In genomic region chr1:223243441-223244050, GRCh38 we compare ENCODE assay signal across 32 cellular contexts.
"Had no signal": no experiment of that assay in that cellular context is flagged by ENCODE, and none has a peak within 500 bp of the region (broad histone marks: within the 10 kb centered on the region; RNA-seq: fewer than 3 reads in every experiment).

No MANE protein-coding gene starts in this region.

- H3K4me1 Mint-ChIP-seq: activated B cell treated with CpG ODN at 0.5 μM for 24 hours; stimulated activated naive B cell treated with anti-CD40 and anti-IgM and Interleukin-4, amounts not matched to agents 10 μg/mL and 1 μg/mL and 100 μg/mL, for 72 hours had no signal

- H3K36me3 ChIP-seq: heart right ventricle, lower lobe of right lung, neutrophil, pancreas, prostate gland, sigmoid colon, stomach, thyroid gland, upper lobe of left lung had no signal

- H3K27ac Mint-ChIP-seq: activated B cell treated with CpG ODN at 0.5 μM for 24 hours; activated naive CD4-positive, alpha-beta T cell treated with anti-CD3 and anti-CD28 coated beads, Interleukin-2, amount 10 ng/mL, durations not matched to agents 7 days and 5 days; activated T-helper 1 cell treated with anti-CD3 and anti-CD28 coated beads, Interleukin-12 subunit alpha, Interleukin-12 subunit beta, Interleukin-2, Interleukin-4 antibody, amounts not matched to agents 30 ng/mL and 10 ng/mL and 1 ng/mL, durations not matched to agents 14 hours and 24 hours and 36 hours; stimulated activated naive B cell treated with anti-CD40 and anti-IgM and Interleukin-4, amounts not matched to agents 10 μg/mL and 1 μg/mL and 100 μg/mL, for 72 hours had no signal

- ATAC-seq: heart right ventricle, left lobe of liver, lower lobe of right lung, mucosa of descending colon, pancreas had no signal

- H3K4me1 ChIP-seq: heart right ventricle, lower lobe of right lung, prostate gland, sigmoid colon, stomach, thyroid gland, upper lobe of left lung had no signal

- H3K27me3 ChIP-seq: esophagus squamous epithelium, heart right ventricle, neutrophil, pancreas, sigmoid colon, stomach, thyroid gland, upper lobe of left lung had no signal

- H3K9me3 ChIP-seq: esophagus squamous epithelium, lower lobe of right lung, mucosa of descending colon, neutrophil, pancreas, prostate gland, sigmoid colon, stomach, thyroid gland, upper lobe of left lung had no signal

- H3K27ac ChIP-seq: epithelial cell of prostate, esophagus squamous epithelium, heart right ventricle, lower lobe of right lung, neutrophil, pancreas, prostate gland, sigmoid colon, stomach, thyroid gland, upper lobe of left lung had no signal

- DNase-seq: activated B cell treated with CpG ODN at 0.5 μM for 24 hours; activated CD4-positive, alpha-beta T cell treated with anti-CD3 and anti-CD28 coated beads, Interleukin-2, amount 50 U/mL, for 1 hour; activated CD8-positive, alpha-beta T cell treated with anti-CD3 and anti-CD28 coated beads for 36 hours; activated gamma-delta T cell; activated naive CD4-positive, alpha-beta T cell treated with anti-CD3 and anti-CD28 coated beads, Interleukin-2, amount 10 ng/mL, durations not matched to agents 7 days and 5 days; amniotic stem cell; caudate nucleus; dermis blood vessel endothelial cell; effector CD8-positive, alpha-beta T cell; esophagus squamous epithelium; foreskin melanocyte; heart right ventricle; kidney glomerular epithelial cell; lower lobe of right lung; mesenchymal stem cell; mucosa of descending colon; pancreas; retina; sigmoid colon; small intestine; stimulated activated naive B cell treated with anti-CD40 and anti-IgM and Interleukin-4, amounts not matched to agents 10 μg/mL and 1 μg/mL and 100 μg/mL, for 72 hours; stomach; thyroid gland had no signal

- H3K9me3 Mint-ChIP-seq: activated B cell treated with CpG ODN at 0.5 μM for 24 hours; activated CD8-positive, alpha-beta T cell treated with anti-CD3 and anti-CD28 coated beads for 36 hours; activated naive CD4-positive, alpha-beta T cell treated with anti-CD3 and anti-CD28 coated beads, Interleukin-2, amount 10 ng/mL, durations not matched to agents 7 days and 5 days; activated T-helper 1 cell treated with anti-CD3 and anti-CD28 coated beads, Interleukin-12 subunit alpha, Interleukin-12 subunit beta, Interleukin-2, Interleukin-4 antibody, amounts not matched to agents 30 ng/mL and 10 ng/mL and 1 ng/mL, durations not matched to agents 14 hours and 24 hours and 36 hours; natural killer cell treated with Interleukin-12 subunit alpha and Interleukin-12 subunit beta and Interleukin-15 and Interleukin-18, amount 100 ng/mL, for 72 hours had no signal

- H3K36me3 Mint-ChIP-seq: activated naive CD4-positive, alpha-beta T cell treated with anti-CD3 and anti-CD28 coated beads, Interleukin-2, amount 10 ng/mL, durations not matched to agents 7 days and 5 days; natural killer cell treated with Interleukin-12 subunit alpha and Interleukin-12 subunit beta and Interleukin-15 and Interleukin-18, amount 100 ng/mL, for 72 hours; stimulated activated naive B cell treated with anti-CD40 and anti-IgM and Interleukin-4, amounts not matched to agents 10 μg/mL and 1 μg/mL and 100 μg/mL, for 72 hours had no signal

- H3K4me3 Mint-ChIP-seq: activated B cell treated with CpG ODN at 0.5 μM for 24 hours; activated CD8-positive, alpha-beta T cell treated with anti-CD3 and anti-CD28 coated beads for 36 hours; activated naive CD4-positive, alpha-beta T cell treated with anti-CD3 and anti-CD28 coated beads, Interleukin-2, amount 10 ng/mL, durations not matched to agents 7 days and 5 days; activated T-helper 1 cell treated with anti-CD3 and anti-CD28 coated beads, Interleukin-12 subunit alpha, Interleukin-12 subunit beta, Interleukin-2, Interleukin-4 antibody, amounts not matched to agents 30 ng/mL and 10 ng/mL and 1 ng/mL, durations not matched to agents 14 hours and 24 hours and 36 hours; natural killer cell treated with Interleukin-12 subunit alpha and Interleukin-12 subunit beta and Interleukin-15 and Interleukin-18, amount 100 ng/mL, for 72 hours; stimulated activated naive B cell treated with anti-CD40 and anti-IgM and Interleukin-4, amounts not matched to agents 10 μg/mL and 1 μg/mL and 100 μg/mL, for 72 hours; T-helper 2 cell treated with Interferon-gamma antibody and Interleukin-4, amounts not matched to agents 5 μg/mL and 100 μg/mL, for 36 hours had no signal

- H3K27me3 Mint-ChIP-seq: activated CD8-positive, alpha-beta T cell treated with anti-CD3 and anti-CD28 coated beads for 36 hours; activated naive CD4-positive, alpha-beta T cell treated with anti-CD3 and anti-CD28 coated beads, Interleukin-2, amount 10 ng/mL, durations not matched to agents 7 days and 5 days had no signal

- FAIRE-seq: endometrium, pancreas, small intestine had no signal

- H3K4me3 ChIP-seq: esophagus squamous epithelium, heart right ventricle, lower lobe of right lung, mucosa of descending colon, pancreas, prostate gland, sigmoid colon, stomach, thyroid gland, upper lobe of left lung had no signal
